ENCODE assay signal across 1 cellular context in genomic region chr18:57422313-57422872, GRCh38.
TF ChIP-seq lines count a peak whose summit lies in the region.

No MANE protein-coding gene starts in this region.

TF ChIP-seq in HepG2, 621 proteins besides CTCF, POLR2A, EP300 and RAD21 (continued from another document and continues in another):
- TF ChIP-seq ZNF276 (CRISPR knock-in tag; IDR thresholded peaks at IDR 0.05; ENCODE audit: low read depth) (no peak), ZNF839 (CRISPR knock-in tag; IDR thresholded peaks at IDR 0.05; ENCODE audit: borderline replicate concordance) (no peak), CHD2 (IDR thresholded peaks at IDR 0.05; ENCODE audit: low read depth, low read length) (no peak), RELA (CRISPR knock-in tag; IDR thresholded peaks at IDR 0.05) (no peak), ZXDC (CRISPR knock-in tag; IDR thresholded peaks at IDR 0.05) (no peak), ZNF549 (CRISPR knock-in tag; IDR thresholded peaks at IDR 0.05) (no peak), MAFG (CRISPR knock-in tag; IDR thresholded peaks at IDR 0.05) (no peak), ZNF782 (CRISPR knock-in tag; IDR thresholded peaks at IDR 0.05; ENCODE audit: borderline replicate concordance) (no peak), TOE1 (CRISPR knock-in tag; IDR thresholded peaks at IDR 0.05) (no peak), ZBTB3 (CRISPR knock-in tag; IDR thresholded peaks at IDR 0.05; ENCODE audit: borderline replicate concordance, low read depth) (no peak), ZNF180 (CRISPR knock-in tag; IDR thresholded peaks at IDR 0.05; ENCODE audit: borderline replicate concordance, low read depth) (no peak), U2AF2 (IDR thresholded peaks at IDR 0.05; ENCODE audit: low read depth, low read length) (no peak), KDM5B (CRISPR knock-in tag; IDR thresholded peaks at IDR 0.05; ENCODE audit: borderline replicate concordance) (no peak), PTBP1 (IDR thresholded peaks at IDR 0.05; ENCODE audit: low read depth, low read length, poor library complexity, severe bottlenecking) (no peak), PRDM10 (CRISPR knock-in tag; IDR thresholded peaks at IDR 0.05; ENCODE audit: low read depth) (no peak), ZNF33B (CRISPR knock-in tag; IDR thresholded peaks at IDR 0.05) (no peak), ARID4A (CRISPR knock-in tag; IDR thresholded peaks at IDR 0.05; ENCODE audit: borderline replicate concordance) (no peak; the same call in 1 of the 2 replicates), RNF219 (CRISPR knock-in tag; IDR thresholded peaks at IDR 0.05) (no peak), ZBTB4 (CRISPR knock-in tag; IDR thresholded peaks at IDR 0.05; ENCODE audit: borderline replicate concordance) (no peak), ZNF674 (CRISPR knock-in tag; IDR thresholded peaks at IDR 0.05; ENCODE audit: low read depth) (no peak), NFIB (CRISPR knock-in tag; IDR thresholded peaks at IDR 0.05; ENCODE audit: borderline replicate concordance) (no peak), ZNF646 (CRISPR knock-in tag; IDR thresholded peaks at IDR 0.05) (no peak), KAT2B (IDR thresholded peaks at IDR 0.05; ENCODE audit: borderline replicate concordance, low read depth, low read length) (no peak), ZNF614 (CRISPR knock-in tag; IDR thresholded peaks at IDR 0.05; ENCODE audit: borderline replicate concordance) (no peak), ZKSCAN5 (CRISPR knock-in tag; IDR thresholded peaks at IDR 0.05) (no peak), HDAC6 (IDR thresholded peaks at IDR 0.05; ENCODE audit: low read depth, low read length) (no peak), ZMYM3 (CRISPR knock-in tag; IDR thresholded peaks at IDR 0.05) (no peak), RXRA (CRISPR knock-in tag; IDR thresholded peaks at IDR 0.05) (no peak; the same call in 1 of the 2 replicates)
